1 cellular context compared by ENCODE assay signal in the genomic region with DNA sequence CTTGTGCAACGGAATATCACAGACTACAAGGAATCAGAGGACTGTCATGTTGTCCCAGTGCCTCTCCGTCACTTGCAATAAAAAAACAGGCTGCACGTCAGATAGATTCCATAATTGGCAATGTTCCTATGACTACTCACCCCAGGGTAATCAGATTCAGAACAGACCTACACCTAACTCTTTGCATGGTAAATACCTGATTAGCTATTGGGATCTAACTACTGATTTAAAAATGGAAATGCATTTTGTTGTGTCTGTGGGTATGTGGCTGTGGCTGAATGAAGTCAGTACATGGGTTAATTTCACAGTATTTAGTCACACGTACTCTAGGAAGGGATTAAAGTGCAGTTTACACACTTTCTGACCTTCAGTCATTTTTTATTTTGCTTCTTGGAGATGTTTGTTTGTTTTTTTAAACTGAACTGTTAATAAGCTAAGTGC.
TF ChIP-seq lines count a peak whose summit lies in the region.

No MANE protein-coding gene starts in this region.

TF ChIP-seq in HepG2, 621 proteins besides CTCF, POLR2A, EP300 and RAD21 (continued from another document and continues in another):
- TF ChIP-seq, protein P1, sequence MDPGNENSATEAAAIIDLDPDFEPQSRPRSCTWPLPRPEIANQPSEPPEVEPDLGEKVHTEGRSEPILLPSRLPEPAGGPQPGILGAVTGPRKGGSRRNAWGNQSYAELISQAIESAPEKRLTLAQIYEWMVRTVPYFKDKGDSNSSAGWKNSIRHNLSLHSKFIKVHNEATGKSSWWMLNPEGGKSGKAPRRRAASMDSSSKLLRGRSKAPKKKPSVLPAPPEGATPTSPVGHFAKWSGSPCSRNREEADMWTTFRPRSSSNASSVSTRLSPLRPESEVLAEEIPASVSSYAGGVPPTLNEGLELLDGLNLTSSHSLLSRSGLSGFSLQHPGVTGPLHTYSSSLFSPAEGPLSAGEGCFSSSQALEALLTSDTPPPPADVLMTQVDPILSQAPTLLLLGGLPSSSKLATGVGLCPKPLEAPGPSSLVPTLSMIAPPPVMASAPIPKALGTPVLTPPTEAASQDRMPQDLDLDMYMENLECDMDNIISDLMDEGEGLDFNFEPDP (CRISPR knock-in tag; conservative IDR thresholded peaks at IDR 0.05), result no peak
- peak; percentile 95 for TF ChIP-seq ZNF652 (CRISPR knock-in tag; IDR thresholded peaks at IDR 0.05; ENCODE audit: borderline replicate concordance, low read depth)
- peak; percentile 79 for TF ChIP-seq HNF4A (CRISPR knock-in tag; IDR thresholded peaks at IDR 0.05)
- TF ChIP-seq SALL1 (CRISPR knock-in tag; IDR thresholded peaks at IDR 0.05), result peak; percentile 25; the same call in 1 of the 2 replicates
- peak; percentile 68 for TF ChIP-seq FOXA3 (CRISPR knock-in tag; IDR thresholded peaks at IDR 0.05)
- no peak for TF ChIP-seq SP4 (CRISPR knock-in tag; IDR thresholded peaks at IDR 0.05)
- TF ChIP-seq, protein P2, sequence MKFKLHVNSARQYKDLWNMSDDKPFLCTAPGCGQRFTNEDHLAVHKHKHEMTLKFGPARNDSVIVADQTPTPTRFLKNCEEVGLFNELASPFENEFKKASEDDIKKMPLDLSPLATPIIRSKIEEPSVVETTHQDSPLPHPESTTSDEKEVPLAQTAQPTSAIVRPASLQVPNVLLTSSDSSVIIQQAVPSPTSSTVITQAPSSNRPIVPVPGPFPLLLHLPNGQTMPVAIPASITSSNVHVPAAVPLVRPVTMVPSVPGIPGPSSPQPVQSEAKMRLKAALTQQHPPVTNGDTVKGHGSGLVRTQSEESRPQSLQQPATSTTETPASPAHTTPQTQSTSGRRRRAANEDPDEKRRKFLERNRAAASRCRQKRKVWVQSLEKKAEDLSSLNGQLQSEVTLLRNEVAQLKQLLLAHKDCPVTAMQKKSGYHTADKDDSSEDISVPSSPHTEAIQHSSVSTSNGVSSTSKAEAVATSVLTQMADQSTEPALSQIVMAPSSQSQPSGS (CRISPR knock-in tag; IDR thresholded peaks at IDR 0.05), result 0 out of 2 replicates have a peak, but pooled peaks have one; percentile 37
- no peak for TF ChIP-seq NR2F6 (IDR thresholded peaks at IDR 0.05)
- TF ChIP-seq NR2F6 (CRISPR knock-in tag; IDR thresholded peaks at IDR 0.05), result 0 out of 2 replicates have a peak, but pooled peaks have one; percentile 14
- TF ChIP-seq ZGPAT (CRISPR knock-in tag; IDR thresholded peaks at IDR 0.05), result peak; percentile 53; the same call in 1 of the 2 replicates
- TF ChIP-seq PPARG (CRISPR knock-in tag; conservative IDR thresholded peaks at IDR 0.05), result peak; percentile 20; the same call in 1 of the 2 replicates
- peak; percentile 70 for TF ChIP-seq RARA (CRISPR knock-in tag; IDR thresholded peaks at IDR 0.05)
- peak; percentile 55; the same call in 1 of the 2 replicates for TF ChIP-seq ISL2 (CRISPR knock-in tag; IDR thresholded peaks at IDR 0.05)
- TF ChIP-seq MIER3 (CRISPR knock-in tag; IDR thresholded peaks at IDR 0.05; ENCODE audit: borderline replicate concordance), result peak; percentile 41; the same call in 1 of the 2 replicates
- TF ChIP-seq ZNF788 (CRISPR knock-in tag; IDR thresholded peaks at IDR 0.05; ENCODE audit: borderline replicate concordance), result no peak
- TF ChIP-seq, protein P3, sequence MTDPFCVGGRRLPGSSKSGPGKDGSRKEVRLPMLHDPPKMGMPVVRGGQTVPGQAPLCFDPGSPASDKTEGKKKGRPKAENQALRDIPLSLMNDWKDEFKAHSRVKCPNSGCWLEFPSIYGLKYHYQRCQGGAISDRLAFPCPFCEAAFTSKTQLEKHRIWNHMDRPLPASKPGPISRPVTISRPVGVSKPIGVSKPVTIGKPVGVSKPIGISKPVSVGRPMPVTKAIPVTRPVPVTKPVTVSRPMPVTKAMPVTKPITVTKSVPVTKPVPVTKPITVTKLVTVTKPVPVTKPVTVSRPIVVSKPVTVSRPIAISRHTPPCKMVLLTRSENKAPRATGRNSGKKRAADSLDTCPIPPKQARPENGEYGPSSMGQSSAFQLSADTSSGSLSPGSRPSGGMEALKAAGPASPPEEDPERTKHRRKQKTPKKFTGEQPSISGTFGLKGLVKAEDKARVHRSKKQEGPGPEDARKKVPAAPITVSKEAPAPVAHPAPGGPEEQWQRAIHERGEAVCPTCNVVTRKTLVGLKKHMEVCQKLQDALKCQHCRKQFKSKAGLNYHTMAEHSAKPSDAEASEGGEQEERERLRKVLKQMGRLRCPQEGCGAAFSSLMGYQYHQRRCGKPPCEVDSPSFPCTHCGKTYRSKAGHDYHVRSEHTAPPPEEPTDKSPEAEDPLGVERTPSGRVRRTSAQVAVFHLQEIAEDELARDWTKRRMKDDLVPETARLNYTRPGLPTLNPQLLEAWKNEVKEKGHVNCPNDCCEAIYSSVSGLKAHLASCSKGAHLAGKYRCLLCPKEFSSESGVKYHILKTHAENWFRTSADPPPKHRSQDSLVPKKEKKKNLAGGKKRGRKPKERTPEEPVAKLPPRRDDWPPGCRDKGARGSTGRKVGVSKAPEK (CRISPR knock-in tag; IDR thresholded peaks at IDR 0.05; ENCODE audit: borderline replicate concordance), result peak; percentile 80; the same call in 1 of the 2 replicates
- peak; percentile 77; the same call in 1 of the 2 replicates for TF ChIP-seq NFIC (IDR thresholded peaks at IDR 0.05; ENCODE audit: low read length)
- peak; percentile 97 for TF ChIP-seq BCL6 (CRISPR knock-in tag; IDR thresholded peaks at IDR 0.05)
- TF ChIP-seq GFI1 (CRISPR knock-in tag; IDR thresholded peaks at IDR 0.05; ENCODE audit: borderline replicate concordance), result peak; percentile 35
- no peak for TF ChIP-seq ZNF12 (CRISPR knock-in tag; IDR thresholded peaks at IDR 0.05)
- TF ChIP-seq SNAPC2 (CRISPR knock-in tag; IDR thresholded peaks at IDR 0.05), result 0 out of 2 replicates have a peak, but pooled peaks have one; percentile 37
- no peak for TF ChIP-seq ZNF709 (CRISPR knock-in tag; IDR thresholded peaks at IDR 0.05)
- peak; percentile 75 for TF ChIP-seq HMG20A (CRISPR knock-in tag; IDR thresholded peaks at IDR 0.05; ENCODE audit: borderline replicate concordance)
- peak; percentile 28; the same call in 1 of the 2 replicates for TF ChIP-seq FOXO1 (CRISPR knock-in tag; IDR thresholded peaks at IDR 0.05)
- TF ChIP-seq ZNF3 (CRISPR knock-in tag; IDR thresholded peaks at IDR 0.05), result 0 out of 2 replicates have a peak, but pooled peaks have one; percentile 40
- TF ChIP-seq ZMYM3 (CRISPR knock-in tag; IDR thresholded peaks at IDR 0.05), result peak; percentile 17; the same call in 1 of the 2 replicates
- TF ChIP-seq, protein P4, sequence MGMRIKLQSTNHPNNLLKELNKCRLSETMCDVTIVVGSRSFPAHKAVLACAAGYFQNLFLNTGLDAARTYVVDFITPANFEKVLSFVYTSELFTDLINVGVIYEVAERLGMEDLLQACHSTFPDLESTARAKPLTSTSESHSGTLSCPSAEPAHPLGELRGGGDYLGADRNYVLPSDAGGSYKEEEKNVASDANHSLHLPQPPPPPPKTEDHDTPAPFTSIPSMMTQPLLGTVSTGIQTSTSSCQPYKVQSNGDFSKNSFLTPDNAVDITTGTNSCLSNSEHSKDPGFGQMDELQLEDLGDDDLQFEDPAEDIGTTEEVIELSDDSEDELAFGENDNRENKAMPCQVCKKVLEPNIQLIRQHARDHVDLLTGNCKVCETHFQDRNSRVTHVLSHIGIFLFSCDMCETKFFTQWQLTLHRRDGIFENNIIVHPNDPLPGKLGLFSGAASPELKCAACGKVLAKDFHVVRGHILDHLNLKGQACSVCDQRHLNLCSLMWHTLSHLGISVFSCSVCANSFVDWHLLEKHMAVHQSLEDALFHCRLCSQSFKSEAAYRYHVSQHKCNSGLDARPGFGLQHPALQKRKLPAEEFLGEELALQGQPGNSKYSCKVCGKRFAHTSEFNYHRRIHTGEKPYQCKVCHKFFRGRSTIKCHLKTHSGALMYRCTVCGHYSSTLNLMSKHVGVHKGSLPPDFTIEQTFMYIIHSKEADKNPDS (CRISPR knock-in tag; IDR thresholded peaks at IDR 0.05), result no peak
- peak; percentile 59; the same call in 1 of the 2 replicates for TF ChIP-seq NCOR1 (IDR thresholded peaks at IDR 0.05; ENCODE audit: borderline replicate concordance, low read length)
- peak; percentile 85 for TF ChIP-seq FOXP4 (CRISPR knock-in tag; IDR thresholded peaks at IDR 0.05)
- TF ChIP-seq MIXL1 (CRISPR knock-in tag; IDR thresholded peaks at IDR 0.05), result peak; percentile 65
- TF ChIP-seq, protein P5, sequence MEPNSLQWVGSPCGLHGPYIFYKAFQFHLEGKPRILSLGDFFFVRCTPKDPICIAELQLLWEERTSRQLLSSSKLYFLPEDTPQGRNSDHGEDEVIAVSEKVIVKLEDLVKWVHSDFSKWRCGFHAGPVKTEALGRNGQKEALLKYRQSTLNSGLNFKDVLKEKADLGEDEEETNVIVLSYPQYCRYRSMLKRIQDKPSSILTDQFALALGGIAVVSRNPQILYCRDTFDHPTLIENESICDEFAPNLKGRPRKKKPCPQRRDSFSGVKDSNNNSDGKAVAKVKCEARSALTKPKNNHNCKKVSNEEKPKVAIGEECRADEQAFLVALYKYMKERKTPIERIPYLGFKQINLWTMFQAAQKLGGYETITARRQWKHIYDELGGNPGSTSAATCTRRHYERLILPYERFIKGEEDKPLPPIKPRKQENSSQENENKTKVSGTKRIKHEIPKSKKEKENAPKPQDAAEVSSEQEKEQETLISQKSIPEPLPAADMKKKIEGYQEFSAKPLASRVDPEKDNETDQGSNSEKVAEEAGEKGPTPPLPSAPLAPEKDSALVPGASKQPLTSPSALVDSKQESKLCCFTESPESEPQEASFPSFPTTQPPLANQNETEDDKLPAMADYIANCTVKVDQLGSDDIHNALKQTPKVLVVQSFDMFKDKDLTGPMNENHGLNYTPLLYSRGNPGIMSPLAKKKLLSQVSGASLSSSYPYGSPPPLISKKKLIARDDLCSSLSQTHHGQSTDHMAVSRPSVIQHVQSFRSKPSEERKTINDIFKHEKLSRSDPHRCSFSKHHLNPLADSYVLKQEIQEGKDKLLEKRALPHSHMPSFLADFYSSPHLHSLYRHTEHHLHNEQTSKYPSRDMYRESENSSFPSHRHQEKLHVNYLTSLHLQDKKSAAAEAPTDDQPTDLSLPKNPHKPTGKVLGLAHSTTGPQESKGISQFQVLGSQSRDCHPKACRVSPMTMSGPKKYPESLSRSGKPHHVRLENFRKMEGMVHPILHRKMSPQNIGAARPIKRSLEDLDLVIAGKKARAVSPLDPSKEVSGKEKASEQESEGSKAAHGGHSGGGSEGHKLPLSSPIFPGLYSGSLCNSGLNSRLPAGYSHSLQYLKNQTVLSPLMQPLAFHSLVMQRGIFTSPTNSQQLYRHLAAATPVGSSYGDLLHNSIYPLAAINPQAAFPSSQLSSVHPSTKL (CRISPR knock-in tag; IDR thresholded peaks at IDR 0.05), result peak; percentile 81
- peak; percentile 31; the same call in 1 of the 2 replicates for TF ChIP-seq ELF3 (CRISPR knock-in tag; IDR thresholded peaks at IDR 0.05)
- peak; percentile 53; the same call in 1 of the 2 replicates for TF ChIP-seq REPIN1 (CRISPR knock-in tag; IDR thresholded peaks at IDR 0.05; ENCODE audit: borderline replicate concordance, low read depth)
- TF ChIP-seq TARDBP (CRISPR knock-in tag; IDR thresholded peaks at IDR 0.05), result peak; percentile 58; the same call in 1 of the 2 replicates
- no peak for TF ChIP-seq FOXP1 (IDR thresholded peaks at IDR 0.05)
- TF ChIP-seq FOXP1 (CRISPR knock-in tag; IDR thresholded peaks at IDR 0.05), result peak; percentile 92
- TF ChIP-seq, protein P6, sequence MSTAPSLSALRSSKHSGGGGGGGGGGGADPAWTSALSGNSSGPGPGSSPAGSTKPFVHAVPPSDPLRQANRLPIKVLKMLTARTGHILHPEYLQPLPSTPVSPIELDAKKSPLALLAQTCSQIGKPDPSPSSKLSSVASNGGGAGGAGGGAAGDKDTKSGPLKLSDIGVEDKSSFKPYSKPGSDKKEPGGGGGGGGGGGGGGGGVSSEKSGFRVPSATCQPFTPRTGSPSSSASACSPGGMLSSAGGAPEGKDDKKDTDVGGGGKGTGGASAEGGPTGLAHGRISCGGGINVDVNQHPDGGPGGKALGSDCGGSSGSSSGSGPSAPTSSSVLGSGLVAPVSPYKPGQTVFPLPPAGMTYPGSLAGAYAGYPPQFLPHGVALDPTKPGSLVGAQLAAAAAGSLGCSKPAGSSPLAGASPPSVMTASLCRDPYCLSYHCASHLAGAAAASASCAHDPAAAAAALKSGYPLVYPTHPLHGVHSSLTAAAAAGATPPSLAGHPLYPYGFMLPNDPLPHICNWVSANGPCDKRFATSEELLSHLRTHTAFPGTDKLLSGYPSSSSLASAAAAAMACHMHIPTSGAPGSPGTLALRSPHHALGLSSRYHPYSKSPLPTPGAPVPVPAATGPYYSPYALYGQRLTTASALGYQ (CRISPR knock-in tag; IDR thresholded peaks at IDR 0.05), result peak; percentile 30; the same call in 1 of the 2 replicates
- 0 out of 2 replicates have a peak, but pooled peaks have one; percentile 33 for TF ChIP-seq ZNF772 (CRISPR knock-in tag; IDR thresholded peaks at IDR 0.05)
- TF ChIP-seq SIX1 (CRISPR knock-in tag; IDR thresholded peaks at IDR 0.05; ENCODE audit: borderline replicate concordance), result peak; percentile 58; the same call in 1 of the 2 replicates
- TF ChIP-seq CCDC6 (CRISPR knock-in tag; IDR thresholded peaks at IDR 0.05), result 0 out of 2 replicates have a peak, but pooled peaks have one; percentile 31
- peak; percentile 51; the same call in 1 of the 2 replicates for TF ChIP-seq CREM (IDR thresholded peaks at IDR 0.05)
- no peak for TF ChIP-seq CREM (CRISPR knock-in tag; IDR thresholded peaks at IDR 0.05)
- peak; percentile 73 for TF ChIP-seq GATAD2A (CRISPR knock-in tag; IDR thresholded peaks at IDR 0.05)
- peak; percentile 44; the same call in 1 of the 2 replicates for TF ChIP-seq MED1 (CRISPR knock-in tag; IDR thresholded peaks at IDR 0.05)
